32 cellular contexts compared by ENCODE assay signal in the genomic region with DNA sequence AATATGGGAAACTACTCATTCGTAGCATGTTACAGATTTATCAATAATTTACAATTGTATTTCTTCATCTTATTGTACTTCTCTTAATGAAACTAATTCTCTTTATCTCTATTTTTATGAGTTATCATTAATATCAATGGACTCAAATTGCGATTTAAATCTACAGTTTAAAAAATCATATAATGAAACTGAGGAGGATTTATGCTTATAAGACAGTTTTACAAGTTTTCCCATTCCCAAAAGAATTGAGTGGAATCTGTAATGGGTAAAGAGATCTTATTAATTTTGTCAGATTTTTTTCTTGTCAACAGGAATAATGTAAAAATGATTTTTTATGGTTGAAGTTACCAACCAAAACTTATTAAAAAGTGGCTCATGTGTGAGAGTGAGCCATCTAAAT.
"Had no signal": no experiment of that assay in that cellular context is flagged by ENCODE, and none has a peak within 500 bp of the region (broad histone marks: within the 10 kb centered on the region; RNA-seq: fewer than 3 reads in every experiment).

No MANE protein-coding gene starts in this region.

- H3K4me3 ChIP-seq: adrenal gland, body of pancreas, breast epithelium had no signal

- DNase-seq: activated B cell treated with CpG ODN at 0.5 μM for 24 hours; activated CD4-positive, alpha-beta memory T cell treated with anti-CD3 and anti-CD28 coated beads for 36 hours; activated CD4-positive, alpha-beta T cell treated with anti-CD3 and anti-CD28 coated beads for 4 hours; activated CD4-positive, alpha-beta T cell treated with anti-CD3 and anti-CD28 coated beads, Interleukin-2, amount 10 ng/mL, durations not matched to agents 24 days and 14 days; activated CD4-positive, alpha-beta T cell treated with anti-CD3 and anti-CD28 coated beads, Interleukin-2, amount 50 U/mL, for 1 hour; activated CD4-positive, alpha-beta T cell treated with anti-CD3 and anti-CD28 coated beads, Interleukin-2, amount 50 U/mL, for 4 hours; activated CD4-positive, CD25-positive, alpha-beta regulatory T cell treated with anti-CD3 and anti-CD28 coated beads, Interleukin-2, amount 50 U/mL, for 72 hours; activated CD8-positive, alpha-beta memory T cell treated with anti-CD3 and anti-CD28 coated beads, Interleukin-2, amount 50 U/mL, for 4 hours; activated CD8-positive, alpha-beta T cell treated with anti-CD3 and anti-CD28 coated beads for 36 hours; activated effector memory CD4-positive, alpha-beta T cell treated with anti-CD3 and anti-CD28 coated beads, Interleukin-2, amount 50 U/mL, for 16 hours; activated gamma-delta T cell treated with Interleukin-2 at 50 U/mL for 16 hours; activated naive CD4-positive, alpha-beta T cell; activated naive CD4-positive, alpha-beta T cell treated with anti-CD3 and anti-CD28 coated beads for 36 hours; activated naive CD4-positive, alpha-beta T cell treated with anti-CD3 and anti-CD28 coated beads, Interleukin-2, amount 50 U/mL, for 16 hours; activated naive CD8-positive, alpha-beta T cell treated with anti-CD3 and anti-CD28 coated beads for 36 hours; activated T-cell treated with anti-CD3 and anti-CD28 coated beads for 4 hours; activated T-cell treated with anti-CD3 and anti-CD28 coated beads, Interleukin-2, amount 50 U/mL, for 1 hour; activated T-cell treated with anti-CD3 and anti-CD28 coated beads, Interleukin-2, amount 50 U/mL, for 4 hours; activated T-cell treated with anti-CD3 and anti-CD28 coated beads, Interleukin-2, amount 50 U/mL, for 72 hours; adrenal gland; amniotic stem cell; aorta; body of pancreas; brain microvascular endothelial cell; central memory CD4-positive, alpha-beta T cell; T-helper 2 cell; T-helper 9 cell had no signal

- H3K36me3 ChIP-seq: adrenal gland, brain microvascular endothelial cell, breast epithelium had no signal

- H3K9me3 ChIP-seq: adrenal gland, body of pancreas, breast epithelium had no signal

- H3K27me3 ChIP-seq: adrenal gland, body of pancreas, brain microvascular endothelial cell, breast epithelium had no signal

- H3K4me1 ChIP-seq: adrenal gland, body of pancreas, breast epithelium had no signal

- ATAC-seq: activated CD8-positive, alpha-beta T cell treated with anti-CD3 and anti-CD28 coated beads for 36 hours; activated naive CD4-positive, alpha-beta T cell treated with anti-CD3 and anti-CD28 coated beads, Interleukin-2, amount 50 U/mL, for 72 hours; activated T-cell treated with anti-CD3 and anti-CD28 coated beads, Interleukin-2, amount 50 U/mL, for 4 hours; activated T-cell treated with anti-CD3 and anti-CD28 coated beads, Interleukin-2, amount 50 U/mL, for 72 hours; activated T-helper 17 cell treated with anti-CD3 and anti-CD28 coated beads, Interleukin-2, amount 50 U/mL, for 72 hours; body of pancreas had no signal

- FAIRE-seq: astrocyte had no signal

- H3K27ac ChIP-seq: adrenal gland, body of pancreas, brain microvascular endothelial cell, breast epithelium, VCaP had no signal
